In the genomic region with DNA sequence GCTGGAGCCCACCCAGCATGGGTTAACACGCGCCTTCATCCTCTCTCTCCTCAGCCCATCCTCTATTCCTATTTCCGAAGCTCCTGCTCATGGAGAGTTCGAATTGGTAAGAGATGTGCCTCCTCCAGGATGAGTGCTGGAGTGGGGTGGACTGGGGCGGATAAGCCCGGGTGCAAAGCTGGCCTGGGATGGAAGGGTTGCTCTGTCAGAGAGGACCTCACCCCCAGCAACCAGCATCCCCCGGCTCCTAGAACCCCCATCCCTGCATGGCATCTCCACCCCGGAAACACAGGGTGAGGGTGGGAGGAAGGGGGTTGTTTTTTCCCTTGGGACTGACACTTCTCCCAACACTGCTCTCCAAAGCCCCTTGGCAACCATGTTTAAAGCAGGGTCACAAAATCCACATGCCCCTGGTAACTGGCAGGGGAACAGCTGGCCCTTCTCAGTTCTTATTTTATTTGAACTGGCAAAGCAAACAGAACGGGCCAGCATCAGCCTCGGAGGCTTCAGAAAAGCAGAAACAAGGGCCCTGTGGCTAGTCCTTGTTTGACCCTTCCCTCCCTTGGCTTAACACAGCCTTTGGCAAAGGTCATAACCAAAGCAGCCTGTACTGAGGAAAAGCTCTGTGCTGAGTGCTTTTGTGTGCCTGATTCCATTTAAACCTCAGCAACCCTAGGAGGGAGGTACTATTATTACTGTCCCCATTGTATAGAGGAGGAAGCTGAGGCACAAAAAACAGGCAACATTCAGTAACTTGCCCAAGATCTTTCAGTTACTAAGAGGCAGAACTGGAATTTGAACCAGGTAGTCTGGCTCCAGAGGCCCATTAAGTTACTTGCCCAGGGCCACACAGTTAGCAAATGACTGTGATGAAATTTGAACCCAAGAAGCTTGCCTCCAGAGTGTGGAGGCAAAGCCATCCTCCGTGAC, we compare ENCODE assay signal across 1 cellular context.
A peak's percentile ranks its signal among the peaks of the same experiment; 100 is the strongest.
TF ChIP-seq lines count a peak whose summit lies in the region.

No MANE protein-coding gene starts in this region.

TF ChIP-seq in H1, 55 proteins besides CTCF, POLR2A, EP300 and RAD21:
- TF ChIP-seq NRF1 (IDR thresholded peaks at IDR 0.05; ENCODE audit: low read depth, low read length) (no peak), KDM1A (IDR thresholded peaks at IDR 0.05; ENCODE audit: borderline replicate concordance, low read length) (peak; percentile 33; the same call in 1 of the 2 replicates)
